In the genomic region with DNA sequence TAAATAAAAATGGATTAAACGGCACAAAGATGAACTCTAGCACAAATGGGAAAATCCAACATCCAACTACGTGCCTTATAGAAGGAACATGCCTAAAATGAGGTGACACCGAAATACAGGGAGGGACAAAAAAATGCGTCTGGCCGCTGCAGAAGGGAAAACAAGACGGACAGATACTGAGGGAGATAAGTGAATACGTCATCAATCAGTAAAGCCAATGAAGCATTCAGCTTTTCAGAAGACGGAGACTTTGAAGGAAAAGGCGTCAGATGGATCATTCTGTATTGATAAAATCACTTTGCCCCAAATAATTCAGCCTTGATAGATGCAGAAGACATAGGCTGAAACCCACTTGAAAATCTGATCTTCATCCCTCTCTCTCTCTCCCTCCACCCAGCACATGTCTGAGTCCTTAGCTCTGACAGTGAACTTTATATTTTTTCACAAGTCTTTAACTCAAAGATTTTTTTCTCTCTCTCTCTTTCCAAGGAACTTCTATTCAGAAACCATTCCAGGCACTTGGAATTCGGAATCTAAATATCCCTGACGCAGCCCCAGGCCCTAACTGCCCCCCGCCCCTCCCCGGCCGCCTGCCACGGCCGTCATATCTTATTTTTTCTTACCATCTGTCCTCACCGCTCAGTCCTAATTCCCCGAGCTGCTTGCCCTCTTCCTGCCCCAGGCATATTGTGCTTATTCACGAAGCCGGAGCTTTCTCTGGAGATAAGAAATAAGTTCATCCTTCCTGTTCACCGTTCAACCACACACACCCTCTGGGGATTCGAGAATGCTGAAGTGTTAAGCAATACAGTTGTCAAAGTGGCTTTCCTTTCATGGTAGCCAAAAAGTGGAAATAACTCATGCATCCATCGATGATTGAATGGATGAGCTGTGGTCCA, we compare ENCODE assay signal across 16 cellular contexts. TPM values are rescaled to one million over a fixed set of nuclear protein-coding genes. Genes with fewer than 3 reads are reported as not detected.
DNase-seq lines count a peak whose midpoint lies in the region; ATAC-seq and TF ChIP-seq lines count a peak whose summit lies in the region.
"Had no signal": no experiment of that assay in that cellular context is flagged by ENCODE, and none has a peak within 500 bp of the region (broad histone marks: within the 10 kb centered on the region; RNA-seq: fewer than 3 reads in every experiment).

No MANE protein-coding gene starts in this region.

- ATAC-seq in foreskin keratinocyte (no peak), HG03139 (IDR thresholded peaks at IDR 0.05; ENCODE audit: unreplicated experiment) (no peak)
- ATAC-seq: activated CD8-positive, alpha-beta T cell treated with anti-CD3 and anti-CD28 coated beads, Interleukin-2, amount 10 ng/mL, durations not matched to agents 7 days and 5 days; left ventricle myocardium superior; stimulated activated memory B cell treated with anti-CD40 and anti-IgM and Interleukin-4, amounts not matched to agents 10 μg/mL and 1 μg/mL and 100 μg/mL, for 72 hours had no signal

- peaks cover 0 to 55% (median 0%) of the 10 kb centered on the region in 11 experiments; a peak in 4 of 22 replicates for H3K27me3 ChIP-seq in BLaER1 treated with 17β-estradiol and CSF1 and Interleukin-3, amounts not matched to agents 10 nM and 100 nM
- peaks cover 33% of the 10 kb centered on the region for H3K27me3 ChIP-seq in foreskin keratinocyte

- peaks cover 31 to 92% (median 84%) of the 10 kb centered on the region in 10 experiments for H3K4me1 ChIP-seq in BLaER1 treated with 17β-estradiol and CSF1 and Interleukin-3, amounts not matched to agents 10 nM and 100 nM
- H3K4me1 ChIP-seq in foreskin keratinocyte: no peaks in the 10 kb centered on the region
- H3K4me1 ChIP-seq: right atrium auricular region had no signal

- H3K27ac ChIP-seq in BLaER1 treated with 17β-estradiol and CSF1 and Interleukin-3, amounts not matched to agents 10 nM and 100 nM: peak overlapping the region in 9 of 11 experiments; percentile 63 to 95 (median 90); a peak in 18 of 22 replicates
- no peak overlapping the region for H3K27ac ChIP-seq in foreskin keratinocyte
- H3K27ac ChIP-seq: C4-2B, right atrium auricular region had no signal

- H4K20me1 ChIP-seq in BLaER1 treated with 17β-estradiol and CSF1 and Interleukin-3, amounts not matched to agents 10 nM and 100 nM: no peaks in the 10 kb centered on the region

- peak overlapping the region in 10 of 11 experiments; percentile 17 to 84 (median 76); a peak in 18 of 22 replicates for H3K9ac ChIP-seq in BLaER1 treated with 17β-estradiol and CSF1 and Interleukin-3, amounts not matched to agents 10 nM and 100 nM

- peak overlapping the region; percentile 43 to 90 (median 78) for H3K4me2 ChIP-seq in BLaER1 treated with 17β-estradiol and CSF1 and Interleukin-3, amounts not matched to agents 10 nM and 100 nM

- H3K36me3 ChIP-seq in BLaER1 treated with 17β-estradiol and CSF1 and Interleukin-3, amounts not matched to agents 10 nM and 100 nM: no peaks in the 10 kb centered on the region
- H3K36me3 ChIP-seq: right atrium auricular region had no signal

- in situ Hi-C loops in KBM-7 (cut with MboI; ENCODE audit: low pct_unique_long_range_greater_than_20kb, low sequenced_read_pairs): no loop called here

- no peak for TF ChIP-seq CTCF in foreskin keratinocyte (conservative IDR thresholded peaks at IDR 0.05)

- H3K4me3 ChIP-seq in BLaER1 treated with 17β-estradiol and CSF1 and Interleukin-3, amounts not matched to agents 10 nM and 100 nM: peak overlapping the region in 8 of 10 experiments; percentile 2 to 57 (median 42); a peak in 13 of 20 replicates
- H3K4me3 ChIP-seq: right atrium auricular region had no signal

- DNase-seq in KBM-7: peak; percentile 57
- DNase-seq in SKM-1 (lab: John Stamatoyannopoulos, UW; ENCODE audit: unreplicated experiment): peak; percentile 25
- DNase-seq in foreskin keratinocyte: peak; percentile 30 to 64
- no peak for DNase-seq in NCI-H1930 (lab: John Stamatoyannopoulos, UW)
- DNase-seq in germinal center (ENCODE audit: low spot score): no peak
- no peak for DNase-seq in NCI-H2107 treated with DMSO at 0.1 percent for 48 hours (lab: John Stamatoyannopoulos, UW; ENCODE audit: unreplicated experiment)
- DNase-seq: activated CD8-positive, alpha-beta T cell treated with anti-CD3 and anti-CD28 coated beads, Interleukin-2, amount 10 ng/mL, durations not matched to agents 7 days and 5 days; activated effector memory CD4-positive, alpha-beta T cell treated with Interleukin-2 at 50 U/mL for 16 hours; left ventricle myocardium superior; stimulated activated CD4-positive, alpha-beta T cell treated with anti-CD3 and anti-CD28 coated beads, Interleukin-4, amount 100 ng/mL, for 24 hours had no signal

- peaks cover 0 to 5% (median 0%) of the 10 kb centered on the region in 11 experiments; a peak in 1 of 22 replicates for H3K9me3 ChIP-seq in BLaER1 treated with 17β-estradiol and CSF1 and Interleukin-3, amounts not matched to agents 10 nM and 100 nM (replicated peaks in 1 of 11)
- H3K9me3 ChIP-seq: right atrium auricular region had no signal

RNA-seq across cellular contexts. Expression of gene RFLNA, which starts 35.5 kb away (rescaled TPM):
- total RNA-seq in foreskin keratinocyte: 4.7 and 45.5 TPM in 2 replicates
- 4.3 and 44.3 TPM in 2 replicates for polyA plus RNA-seq in foreskin keratinocyte
- total RNA-seq: activated CD8-positive, alpha-beta T cell treated with anti-CD3 and anti-CD28 coated beads, Interleukin-2, amount 10 ng/mL, durations not matched to agents 7 days and 5 days; T-helper 2 cell treated with Interferon-gamma antibody and Interleukin-4, amounts not matched to agents 100 ng/mL and 5 ng/mL, for 36 hours had no signal

Comparison
In these comparisons a context has a peak if more than half of its experiments do, and no peak if none do; other contexts are left out.
1. DNase-seq: peak in KBM-7 (single experiment), SKM-1 (single experiment) and foreskin keratinocyte (2 of 2); none in NCI-H1930 (0 of 2), germinal center (single experiment) and NCI-H2107 treated with DMSO at 0.1 percent for 48 hours (single experiment).